Comparison of ENCODE assay signal across 12 cellular contexts in the genomic region with DNA sequence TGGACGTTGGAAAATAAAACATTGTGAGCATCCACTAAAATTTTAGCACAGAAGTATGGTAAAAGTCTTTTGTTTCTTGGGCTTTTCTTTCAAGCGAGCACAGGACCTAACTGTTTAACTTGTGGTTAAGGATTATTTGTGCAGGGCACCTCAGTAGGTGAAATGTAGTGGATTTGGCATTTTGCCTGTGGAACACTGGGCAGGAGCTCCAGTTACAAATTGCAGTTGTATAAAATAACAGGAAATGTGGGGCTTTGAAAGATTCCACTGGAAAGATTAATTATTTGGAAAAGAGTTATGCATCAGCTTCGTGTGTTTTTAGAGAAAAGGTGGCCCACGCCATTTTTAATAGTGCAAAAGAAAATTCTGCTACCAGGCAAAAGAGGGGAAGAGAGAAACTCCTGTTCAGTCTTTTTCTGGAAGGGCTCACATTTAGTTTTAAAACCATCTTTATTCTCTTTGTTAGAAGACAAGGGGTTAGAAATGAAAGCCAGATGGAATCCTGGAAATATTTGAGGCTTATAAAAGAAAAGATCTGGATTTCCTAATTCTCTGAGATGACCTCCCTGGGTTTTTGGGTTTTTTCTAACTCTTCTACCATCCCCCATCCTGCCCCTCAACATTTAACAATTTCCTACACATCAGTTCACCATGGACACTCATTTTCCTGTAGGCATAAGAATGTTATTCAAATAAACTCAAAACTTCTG.
DNase-seq lines count a peak whose midpoint lies in the region; ATAC-seq and TF ChIP-seq lines count a peak whose summit lies in the region.
"Had no signal": no experiment of that assay in that cellular context is flagged by ENCODE, and none has a peak within 500 bp of the region (broad histone marks: within the 10 kb centered on the region; RNA-seq: fewer than 3 reads in every experiment).

No MANE protein-coding gene starts in this region.

- no peaks in the 10 kb centered on the region for H3K9me3 ChIP-seq in A673 (ENCODE audit: low read depth, low read length, poor library complexity, severe bottlenecking)
- H3K9me3 ChIP-seq: BLaER1 had no signal

- H3K4me1 ChIP-seq in A673 (ENCODE audit: insufficient read depth, low read length, poor library complexity, severe bottlenecking) = peaks cover 18% of the 10 kb centered on the region

- no peak overlapping the region for H3K4me3 Mint-ChIP-seq in activated T-helper 2 cell treated with anti-CD3 and anti-CD28 coated beads, Interferon-gamma antibody, Interleukin-2, Interleukin-4, amounts not matched to agents 10 μg/mL and 5 μg/mL and 100 μg/mL, durations not matched to agents 14 hours and 24 hours and 36 hours (ENCODE audit: low read depth)
- H3K4me3 Mint-ChIP-seq: stimulated activated effector memory CD8-positive, alpha-beta T cell treated with anti-CD3 and anti-CD28 coated beads, Interleukin-12 subunit alpha, Interleukin-12 subunit beta, amount 100 ng/mL, for 72 hours had no signal

- H3K27me3 Mint-ChIP-seq in activated T-helper 2 cell treated with anti-CD3 and anti-CD28 coated beads, Interferon-gamma antibody, Interleukin-2, Interleukin-4, amounts not matched to agents 10 μg/mL and 5 μg/mL and 100 μg/mL, durations not matched to agents 14 hours and 24 hours and 36 hours (ENCODE audit: low read depth) = peaks cover 14% of the 10 kb centered on the region

- H3K4me1 Mint-ChIP-seq in activated T-helper 2 cell treated with anti-CD3 and anti-CD28 coated beads, Interferon-gamma antibody, Interleukin-2, Interleukin-4, amounts not matched to agents 10 μg/mL and 5 μg/mL and 100 μg/mL, durations not matched to agents 14 hours and 24 hours and 36 hours (ENCODE audit: low read depth) = no peaks in the 10 kb centered on the region
- H3K4me1 Mint-ChIP-seq: stimulated activated effector memory CD8-positive, alpha-beta T cell treated with anti-CD3 and anti-CD28 coated beads, Interleukin-12 subunit alpha, Interleukin-12 subunit beta, amount 100 ng/mL, for 72 hours had no signal

- no peak overlapping the region for H3K27ac ChIP-seq in A673 (ENCODE audit: low read depth, low read length, poor library complexity, severe bottlenecking)
- H3K27ac ChIP-seq: BLaER1 had no signal

- BruUV-seq in A673 (replicated peaks; lab: Mats Ljungman, UMichigan) = no TSS peak

- DNase-seq in A673 (ENCODE audit: low spot score) (peak; percentile 44), HS-27A (ENCODE audit: low read depth) (peak; percentile 46), SHP77 (lab: John Stamatoyannopoulos, UW) (peak; percentile 14 to 27), iPS-NIHi11 (ENCODE audit: low spot score) (peak; percentile 29)
- DNase-seq in activated T-helper 2 cell treated with anti-CD3 and anti-CD28 coated beads, Interferon-gamma antibody, Interleukin-2, Interleukin-4, amounts not matched to agents 10 μg/mL and 5 μg/mL and 100 μg/mL, durations not matched to agents 14 hours and 24 hours and 36 hours (ENCODE audit: low spot score) = no peak
- DNase-seq: central memory CD4-positive, alpha-beta T cell; retina had no signal

- H3K27ac Mint-ChIP-seq in activated T-helper 2 cell treated with anti-CD3 and anti-CD28 coated beads, Interferon-gamma antibody, Interleukin-2, Interleukin-4, amounts not matched to agents 10 μg/mL and 5 μg/mL and 100 μg/mL, durations not matched to agents 14 hours and 24 hours and 36 hours = no peak overlapping the region
- H3K27ac Mint-ChIP-seq: stimulated activated effector memory CD8-positive, alpha-beta T cell treated with anti-CD3 and anti-CD28 coated beads, Interleukin-12 subunit alpha, Interleukin-12 subunit beta, amount 100 ng/mL, for 72 hours had no signal

- no peaks in the 10 kb centered on the region for H3K9me3 Mint-ChIP-seq in activated T-helper 2 cell treated with anti-CD3 and anti-CD28 coated beads, Interferon-gamma antibody, Interleukin-2, Interleukin-4, amounts not matched to agents 10 μg/mL and 5 μg/mL and 100 μg/mL, durations not matched to agents 14 hours and 24 hours and 36 hours
- H3K9me3 Mint-ChIP-seq: stimulated activated effector memory CD8-positive, alpha-beta T cell treated with anti-CD3 and anti-CD28 coated beads, Interleukin-12 subunit alpha, Interleukin-12 subunit beta, amount 100 ng/mL, for 72 hours had no signal

- H3K36me3 ChIP-seq in A673 (ENCODE audit: insufficient read depth, low read length, poor library complexity, severe bottlenecking) = no peaks in the 10 kb centered on the region
- H3K36me3 ChIP-seq: BLaER1 had no signal

- TF ChIP-seq CTCF in A673 (conservative IDR thresholded peaks at IDR 0.05; ENCODE audit: low read depth, low read length) = no peak

- intact Hi-C loops in A673 (cut with micrococcal nuclease; ENCODE audit: unreplicated experiment) = no loop called here
- intact Hi-C loops in activated T-helper 2 cell treated with anti-CD3 and anti-CD28 coated beads, Interferon-gamma antibody, Interleukin-2, Interleukin-4, amounts not matched to agents 10 μg/mL and 5 μg/mL and 100 μg/mL, durations not matched to agents 14 hours and 24 hours and 36 hours (cut with micrococcal nuclease) = no loop called here

- POLR2A ChIA-PET in A673 (lab: Charles Lee; ENCODE audit: low non-redundant PET) = no interaction called here

- CTCF ChIA-PET in A673 (lab: Charles Lee) = no interaction called here

- H3K27me3 ChIP-seq in A673 (replicated peaks; ENCODE audit: insufficient read depth, low read depth, low read length, poor library complexity) = no peaks in the 10 kb centered on the region
- H3K27me3 ChIP-seq: BLaER1 had no signal

- no peaks in the 10 kb centered on the region for H3K36me3 Mint-ChIP-seq in activated T-helper 2 cell treated with anti-CD3 and anti-CD28 coated beads, Interferon-gamma antibody, Interleukin-2, Interleukin-4, amounts not matched to agents 10 μg/mL and 5 μg/mL and 100 μg/mL, durations not matched to agents 14 hours and 24 hours and 36 hours (ENCODE audit: low read depth)
- H3K36me3 Mint-ChIP-seq: stimulated activated effector memory CD8-positive, alpha-beta T cell treated with anti-CD3 and anti-CD28 coated beads, Interleukin-12 subunit alpha, Interleukin-12 subunit beta, amount 100 ng/mL, for 72 hours had no signal

- ATAC-seq in GM19328 (IDR thresholded peaks at IDR 0.05; ENCODE audit: unreplicated experiment) (no peak), GM21786 (IDR thresholded peaks at IDR 0.05; ENCODE audit: unreplicated experiment) (no peak), HG03432 (IDR thresholded peaks at IDR 0.05; ENCODE audit: unreplicated experiment) (no peak)
- ATAC-seq: stimulated activated effector memory CD8-positive, alpha-beta T cell treated with anti-CD3 and anti-CD28 coated beads, Interleukin-12 subunit alpha, Interleukin-12 subunit beta, amount 100 ng/mL, for 72 hours had no signal

- H3K4me3 ChIP-seq in A673 (ENCODE audit: low read depth, low read length, poor library complexity, severe bottlenecking) = no peak overlapping the region
- H3K4me3 ChIP-seq: BLaER1 had no signal
